ENCODE assay signal across 1 cellular context in genomic region chr17:77372444-77373297, GRCh38.
TF ChIP-seq lines count a peak whose summit lies in the region.

No MANE protein-coding gene starts in this region.

TF ChIP-seq in HepG2, 621 proteins besides CTCF, POLR2A, EP300 and RAD21 (continued from another document and continues in another):
- TF ChIP-seq ZHX2 (IDR thresholded peaks at IDR 0.05; ENCODE audit: low read depth) (peak; percentile 45), ZHX2 (CRISPR knock-in tag; IDR thresholded peaks at IDR 0.05; ENCODE audit: borderline replicate concordance) (no peak), ZNF367 (CRISPR knock-in tag; IDR thresholded peaks at IDR 0.05; ENCODE audit: borderline replicate concordance) (no peak), AGO1 (IDR thresholded peaks at IDR 0.05; ENCODE audit: low read depth, low read length, poor library complexity, severe bottlenecking) (peak; percentile 84), ZNF543 (CRISPR knock-in tag; IDR thresholded peaks at IDR 0.05) (peak; percentile 81), ZNF333 (CRISPR knock-in tag; IDR thresholded peaks at IDR 0.05; ENCODE audit: borderline replicate concordance) (peak; percentile 42; the same call in 1 of the 2 replicates), HNRNPH1 (optimal IDR thresholded peaks at IDR 0.05; ENCODE audit: low read depth, low read length) (no peak), ZNF644 (CRISPR knock-in tag; IDR thresholded peaks at IDR 0.05; ENCODE audit: low read depth) (peak; percentile 13; the same call in 1 of the 2 replicates), TARDBP (CRISPR knock-in tag; IDR thresholded peaks at IDR 0.05) (peak; percentile 94), GPN1 (CRISPR knock-in tag; IDR thresholded peaks at IDR 0.05; ENCODE audit: borderline replicate concordance) (peak; percentile 68; the same call in 1 of the 2 replicates), RAD51 (IDR thresholded peaks at IDR 0.05; ENCODE audit: borderline replicate concordance) (no peak), SNAPC2 (CRISPR knock-in tag; IDR thresholded peaks at IDR 0.05) (peak; percentile 91; the same call in 1 of the 2 replicates), ZNF326 (CRISPR knock-in tag; IDR thresholded peaks at IDR 0.05; ENCODE audit: borderline replicate concordance) (no peak), ARNTL (CRISPR knock-in tag; IDR thresholded peaks at IDR 0.05) (peak; percentile 61), NR3C1 (CRISPR knock-in tag; IDR thresholded peaks at IDR 0.05) (no peak), XBP1 (CRISPR knock-in tag; IDR thresholded peaks at IDR 0.05) (0 out of 2 replicates have a peak, but pooled peaks have one; percentile 26), KLF12 (CRISPR knock-in tag; IDR thresholded peaks at IDR 0.05; ENCODE audit: borderline replicate concordance) (peak; percentile 78), ZBTB8A (CRISPR knock-in tag; IDR thresholded peaks at IDR 0.05; ENCODE audit: borderline replicate concordance, low read depth) (0 out of 2 replicates have a peak, but pooled peaks have one; percentile 48), ZNF710 (CRISPR knock-in tag; IDR thresholded peaks at IDR 0.05; ENCODE audit: borderline replicate concordance) (peak; percentile 81), ELF3 (CRISPR knock-in tag; IDR thresholded peaks at IDR 0.05) (peak; percentile 75; the same call in 1 of the 2 replicates), NFRKB (IDR thresholded peaks at IDR 0.05) (no peak), ZBTB33 (CRISPR knock-in tag; IDR thresholded peaks at IDR 0.05) (peak; percentile 72; the same call in 1 of the 2 replicates), ZNF383 (CRISPR knock-in tag; IDR thresholded peaks at IDR 0.05; ENCODE audit: borderline replicate concordance) (peak; percentile 19; the same call in 1 of the 2 replicates), TEAD2 (CRISPR knock-in tag; IDR thresholded peaks at IDR 0.05) (no peak), KDM2A (CRISPR knock-in tag; IDR thresholded peaks at IDR 0.05; ENCODE audit: borderline replicate concordance, low read depth) (peak; percentile 82; the same call in 1 of the 2 replicates), ZFP41 (CRISPR knock-in tag; IDR thresholded peaks at IDR 0.05; ENCODE audit: borderline replicate concordance) (0 out of 2 replicates have a peak, but pooled peaks have one; percentile 50), ELF1 (CRISPR knock-in tag; IDR thresholded peaks at IDR 0.05) (no peak), NCOA2 (CRISPR knock-in tag; IDR thresholded peaks at IDR 0.05) (peak; percentile 69; the same call in 1 of the 2 replicates), ZBTB21 (CRISPR knock-in tag; IDR thresholded peaks at IDR 0.05) (no peak)
- TF ChIP-seq, protein P1, sequence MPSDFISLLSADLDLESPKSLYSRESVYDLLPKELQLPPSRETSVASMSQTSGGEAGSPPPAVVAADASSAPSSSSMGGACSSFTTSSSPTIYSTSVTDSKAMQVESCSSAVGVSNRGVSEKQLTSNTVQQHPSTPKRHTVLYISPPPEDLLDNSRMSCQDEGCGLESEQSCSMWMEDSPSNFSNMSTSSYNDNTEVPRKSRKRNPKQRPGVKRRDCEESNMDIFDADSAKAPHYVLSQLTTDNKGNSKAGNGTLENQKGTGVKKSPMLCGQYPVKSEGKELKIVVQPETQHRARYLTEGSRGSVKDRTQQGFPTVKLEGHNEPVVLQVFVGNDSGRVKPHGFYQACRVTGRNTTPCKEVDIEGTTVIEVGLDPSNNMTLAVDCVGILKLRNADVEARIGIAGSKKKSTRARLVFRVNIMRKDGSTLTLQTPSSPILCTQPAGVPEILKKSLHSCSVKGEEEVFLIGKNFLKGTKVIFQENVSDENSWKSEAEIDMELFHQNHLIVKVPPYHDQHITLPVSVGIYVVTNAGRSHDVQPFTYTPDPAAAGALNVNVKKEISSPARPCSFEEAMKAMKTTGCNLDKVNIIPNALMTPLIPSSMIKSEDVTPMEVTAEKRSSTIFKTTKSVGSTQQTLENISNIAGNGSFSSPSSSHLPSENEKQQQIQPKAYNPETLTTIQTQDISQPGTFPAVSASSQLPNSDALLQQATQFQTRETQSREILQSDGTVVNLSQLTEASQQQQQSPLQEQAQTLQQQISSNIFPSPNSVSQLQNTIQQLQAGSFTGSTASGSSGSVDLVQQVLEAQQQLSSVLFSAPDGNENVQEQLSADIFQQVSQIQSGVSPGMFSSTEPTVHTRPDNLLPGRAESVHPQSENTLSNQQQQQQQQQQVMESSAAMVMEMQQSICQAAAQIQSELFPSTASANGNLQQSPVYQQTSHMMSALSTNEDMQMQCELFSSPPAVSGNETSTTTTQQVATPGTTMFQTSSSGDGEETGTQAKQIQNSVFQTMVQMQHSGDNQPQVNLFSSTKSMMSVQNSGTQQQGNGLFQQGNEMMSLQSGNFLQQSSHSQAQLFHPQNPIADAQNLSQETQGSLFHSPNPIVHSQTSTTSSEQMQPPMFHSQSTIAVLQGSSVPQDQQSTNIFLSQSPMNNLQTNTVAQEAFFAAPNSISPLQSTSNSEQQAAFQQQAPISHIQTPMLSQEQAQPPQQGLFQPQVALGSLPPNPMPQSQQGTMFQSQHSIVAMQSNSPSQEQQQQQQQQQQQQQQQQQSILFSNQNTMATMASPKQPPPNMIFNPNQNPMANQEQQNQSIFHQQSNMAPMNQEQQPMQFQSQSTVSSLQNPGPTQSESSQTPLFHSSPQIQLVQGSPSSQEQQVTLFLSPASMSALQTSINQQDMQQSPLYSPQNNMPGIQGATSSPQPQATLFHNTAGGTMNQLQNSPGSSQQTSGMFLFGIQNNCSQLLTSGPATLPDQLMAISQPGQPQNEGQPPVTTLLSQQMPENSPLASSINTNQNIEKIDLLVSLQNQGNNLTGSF (CRISPR knock-in tag; IDR thresholded peaks at IDR 0.05): 0 out of 2 replicates have a peak, but pooled peaks have one; percentile 17
- TF ChIP-seq, protein P2, sequence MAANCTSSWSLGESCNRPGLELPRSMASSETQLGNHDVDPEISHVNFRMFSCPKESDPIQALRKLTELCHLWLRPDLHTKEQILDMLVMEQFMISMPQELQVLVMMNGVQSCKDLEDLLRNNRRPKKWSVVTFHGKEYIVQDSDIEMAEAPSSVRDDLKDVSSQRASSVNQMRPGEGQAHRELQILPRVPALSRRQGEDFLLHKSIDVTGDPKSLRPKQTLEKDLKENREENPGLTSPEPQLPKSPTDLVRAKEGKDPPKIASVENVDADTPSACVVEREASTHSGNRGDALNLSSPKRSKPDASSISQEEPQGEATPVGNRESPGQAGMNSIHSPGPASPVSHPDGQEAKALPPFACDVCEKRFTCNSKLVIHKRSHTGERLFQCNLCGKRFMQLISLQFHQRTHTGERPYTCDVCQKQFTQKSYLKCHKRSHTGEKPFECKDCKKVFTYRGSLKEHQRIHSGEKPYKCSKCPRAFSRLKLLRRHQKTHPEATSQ (CRISPR knock-in tag; IDR thresholded peaks at IDR 0.05; ENCODE audit: borderline replicate concordance): peak; percentile 92
- TF ChIP-seq, protein P3, sequence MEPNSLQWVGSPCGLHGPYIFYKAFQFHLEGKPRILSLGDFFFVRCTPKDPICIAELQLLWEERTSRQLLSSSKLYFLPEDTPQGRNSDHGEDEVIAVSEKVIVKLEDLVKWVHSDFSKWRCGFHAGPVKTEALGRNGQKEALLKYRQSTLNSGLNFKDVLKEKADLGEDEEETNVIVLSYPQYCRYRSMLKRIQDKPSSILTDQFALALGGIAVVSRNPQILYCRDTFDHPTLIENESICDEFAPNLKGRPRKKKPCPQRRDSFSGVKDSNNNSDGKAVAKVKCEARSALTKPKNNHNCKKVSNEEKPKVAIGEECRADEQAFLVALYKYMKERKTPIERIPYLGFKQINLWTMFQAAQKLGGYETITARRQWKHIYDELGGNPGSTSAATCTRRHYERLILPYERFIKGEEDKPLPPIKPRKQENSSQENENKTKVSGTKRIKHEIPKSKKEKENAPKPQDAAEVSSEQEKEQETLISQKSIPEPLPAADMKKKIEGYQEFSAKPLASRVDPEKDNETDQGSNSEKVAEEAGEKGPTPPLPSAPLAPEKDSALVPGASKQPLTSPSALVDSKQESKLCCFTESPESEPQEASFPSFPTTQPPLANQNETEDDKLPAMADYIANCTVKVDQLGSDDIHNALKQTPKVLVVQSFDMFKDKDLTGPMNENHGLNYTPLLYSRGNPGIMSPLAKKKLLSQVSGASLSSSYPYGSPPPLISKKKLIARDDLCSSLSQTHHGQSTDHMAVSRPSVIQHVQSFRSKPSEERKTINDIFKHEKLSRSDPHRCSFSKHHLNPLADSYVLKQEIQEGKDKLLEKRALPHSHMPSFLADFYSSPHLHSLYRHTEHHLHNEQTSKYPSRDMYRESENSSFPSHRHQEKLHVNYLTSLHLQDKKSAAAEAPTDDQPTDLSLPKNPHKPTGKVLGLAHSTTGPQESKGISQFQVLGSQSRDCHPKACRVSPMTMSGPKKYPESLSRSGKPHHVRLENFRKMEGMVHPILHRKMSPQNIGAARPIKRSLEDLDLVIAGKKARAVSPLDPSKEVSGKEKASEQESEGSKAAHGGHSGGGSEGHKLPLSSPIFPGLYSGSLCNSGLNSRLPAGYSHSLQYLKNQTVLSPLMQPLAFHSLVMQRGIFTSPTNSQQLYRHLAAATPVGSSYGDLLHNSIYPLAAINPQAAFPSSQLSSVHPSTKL (CRISPR knock-in tag; IDR thresholded peaks at IDR 0.05): peak; percentile 72
- TF ChIP-seq, protein P4, sequence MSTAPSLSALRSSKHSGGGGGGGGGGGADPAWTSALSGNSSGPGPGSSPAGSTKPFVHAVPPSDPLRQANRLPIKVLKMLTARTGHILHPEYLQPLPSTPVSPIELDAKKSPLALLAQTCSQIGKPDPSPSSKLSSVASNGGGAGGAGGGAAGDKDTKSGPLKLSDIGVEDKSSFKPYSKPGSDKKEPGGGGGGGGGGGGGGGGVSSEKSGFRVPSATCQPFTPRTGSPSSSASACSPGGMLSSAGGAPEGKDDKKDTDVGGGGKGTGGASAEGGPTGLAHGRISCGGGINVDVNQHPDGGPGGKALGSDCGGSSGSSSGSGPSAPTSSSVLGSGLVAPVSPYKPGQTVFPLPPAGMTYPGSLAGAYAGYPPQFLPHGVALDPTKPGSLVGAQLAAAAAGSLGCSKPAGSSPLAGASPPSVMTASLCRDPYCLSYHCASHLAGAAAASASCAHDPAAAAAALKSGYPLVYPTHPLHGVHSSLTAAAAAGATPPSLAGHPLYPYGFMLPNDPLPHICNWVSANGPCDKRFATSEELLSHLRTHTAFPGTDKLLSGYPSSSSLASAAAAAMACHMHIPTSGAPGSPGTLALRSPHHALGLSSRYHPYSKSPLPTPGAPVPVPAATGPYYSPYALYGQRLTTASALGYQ (CRISPR knock-in tag; IDR thresholded peaks at IDR 0.05): peak; percentile 73; the same call in 1 of the 2 replicates
